In genomic region chr9:95055337-95055850, GRCh38 we compare ENCODE assay signal across 10 cellular contexts.
A peak's percentile ranks its signal among the peaks of the same experiment; 100 is the strongest.
DNase-seq lines count a peak whose midpoint lies in the region; ATAC-seq and TF ChIP-seq lines count a peak whose summit lies in the region.
"Had no signal": no experiment of that assay in that cellular context is flagged by ENCODE, and none has a peak within 500 bp of the region (broad histone marks: within the 10 kb centered on the region; RNA-seq: fewer than 3 reads in every experiment).

No MANE protein-coding gene starts in this region.

- H3K9me3 Mint-ChIP-seq in stimulated activated effector memory CD8-positive, alpha-beta T cell treated with anti-CD3 and anti-CD28 coated beads, Interleukin-12 subunit alpha, Interleukin-12 subunit beta, amount 100 ng/mL, for 72 hours, result no peaks in the 10 kb centered on the region
- H3K9me3 Mint-ChIP-seq: activated naive CD4-positive, alpha-beta T cell treated with anti-CD3 and anti-CD28 coated beads for 36 hours; naive thymus-derived CD8-positive, alpha-beta T cell had no signal

- H3K4me1 ChIP-seq in heart left ventricle (peaks cover 7 to 98% (median 78%) of the 10 kb centered on the region in 12 donors), osteoblast (ENCODE audit: insufficient read depth, low read length) (peaks cover 71% of the 10 kb centered on the region)

- no peak for TF ChIP-seq POLR2A in heart left ventricle (IDR thresholded peaks at IDR 0.05)

- H3K4me1 Mint-ChIP-seq in stimulated activated effector memory CD8-positive, alpha-beta T cell treated with anti-CD3 and anti-CD28 coated beads, Interleukin-12 subunit alpha, Interleukin-12 subunit beta, amount 100 ng/mL, for 72 hours, result no peaks in the 10 kb centered on the region
- H3K4me1 Mint-ChIP-seq: naive thymus-derived CD8-positive, alpha-beta T cell had no signal

- H3K27me3 ChIP-seq in heart left ventricle (no peaks in the 10 kb centered on the region), osteoblast (ENCODE audit: insufficient read depth, low read length) (no peaks in the 10 kb centered on the region)

- 8 to 25% (median 15%) methylated on average over 5 of the region's 5 CpGs for WGBS in heart left ventricle, 4 donors

- H3K4me3 ChIP-seq in heart left ventricle (peak overlapping the region in 9 of 12 donors; percentile 23 to 50 (median 32)), osteoblast (ENCODE audit: insufficient read depth, low read length) (peak overlapping the region; percentile 46)

- H4K20me1 ChIP-seq in osteoblast (ENCODE audit: insufficient read depth, low read length), result peaks cover 58% of the 10 kb centered on the region

- TF ChIP-seq CTCF in heart left ventricle (IDR thresholded peaks at IDR 0.05) (no peak), osteoblast (IDR thresholded peaks at IDR 0.05; ENCODE audit: extremely low read depth, low read depth, low read length) (no peak)

- H3K4me3 Mint-ChIP-seq in stimulated activated effector memory CD8-positive, alpha-beta T cell treated with anti-CD3 and anti-CD28 coated beads, Interleukin-12 subunit alpha, Interleukin-12 subunit beta, amount 100 ng/mL, for 72 hours, result no peak overlapping the region
- H3K4me3 Mint-ChIP-seq: activated naive CD4-positive, alpha-beta T cell treated with anti-CD3 and anti-CD28 coated beads for 36 hours; naive thymus-derived CD8-positive, alpha-beta T cell had no signal

- H3K79me2 ChIP-seq in osteoblast (ENCODE audit: insufficient read depth, low read length), result peaks cover 98% of the 10 kb centered on the region

- intact Hi-C loops in heart left ventricle (cut with DNase I) (no loop called here), cardiac septum (cut with DNase I) (loop anchor here (5.0 kb wide), 1 partner anchor 33 kb away; no protein-coding TSS in a partner anchor)

- peaks cover 6% of the 10 kb centered on the region for H3K36me3 Mint-ChIP-seq in stimulated activated effector memory CD8-positive, alpha-beta T cell treated with anti-CD3 and anti-CD28 coated beads, Interleukin-12 subunit alpha, Interleukin-12 subunit beta, amount 100 ng/mL, for 72 hours

- no peak for ATAC-seq in heart left ventricle
- ATAC-seq in stimulated activated effector memory CD8-positive, alpha-beta T cell treated with anti-CD3 and anti-CD28 coated beads, Interleukin-12 subunit alpha, Interleukin-12 subunit beta, amount 100 ng/mL, for 72 hours, result no peak
- ATAC-seq: naive thymus-derived CD8-positive, alpha-beta T cell had no signal

- H3K27ac ChIP-seq in heart left ventricle (peak overlapping the region; percentile 43 to 86 (median 75)), osteoblast (ENCODE audit: low read depth, low read length) (peak overlapping the region; percentile 94)

- no peak overlapping the region for H3K27ac Mint-ChIP-seq in stimulated activated effector memory CD8-positive, alpha-beta T cell treated with anti-CD3 and anti-CD28 coated beads, Interleukin-12 subunit alpha, Interleukin-12 subunit beta, amount 100 ng/mL, for 72 hours
- H3K27ac Mint-ChIP-seq: activated naive CD4-positive, alpha-beta T cell treated with anti-CD3 and anti-CD28 coated beads for 36 hours; naive thymus-derived CD8-positive, alpha-beta T cell had no signal

- no peak overlapping the region for H2AFZ ChIP-seq in osteoblast (ENCODE audit: low read length)

- peak overlapping the region; percentile 77 for H3K4me2 ChIP-seq in osteoblast (ENCODE audit: insufficient read depth, low read length)

- no peak for DNase-seq in heart left ventricle
- DNase-seq in cardiac septum (ENCODE audit: low spot score), result no peak
- peak; percentile 35 for DNase-seq in fibroblast of peridontal ligament (ENCODE audit: extremely low read depth)
- DNase-seq in osteoblast (ENCODE audit: insufficient read length, low spot score, missing footprints), result no peak
- DNase-seq in NCI-H748 (lab: John Stamatoyannopoulos, UW; ENCODE audit: unreplicated experiment), result no peak
- no peak for DNase-seq in stimulated activated effector memory CD8-positive, alpha-beta T cell treated with anti-CD3 and anti-CD28 coated beads, Interleukin-12 subunit alpha, Interleukin-12 subunit beta, amount 100 ng/mL, for 72 hours (ENCODE audit: low spot score in 2 of 2)
- DNase-seq in activated T-cell treated with anti-CD3 and anti-CD28 coated beads, Interleukin-2, amount 50 U/mL, for 1 hour, result no peak
- no peak for DNase-seq in DMS53 treated with DMSO at 0.1 percent for 48 hours (lab: John Stamatoyannopoulos, UW; ENCODE audit: unreplicated experiment)
- DNase-seq: activated naive CD4-positive, alpha-beta T cell treated with anti-CD3 and anti-CD28 coated beads for 36 hours; naive thymus-derived CD8-positive, alpha-beta T cell had no signal

- no peaks in the 10 kb centered on the region for H3K9me3 ChIP-seq in heart left ventricle
- H3K9me3 ChIP-seq in osteoblast (ENCODE audit: low read depth, low read length), result no peaks in the 10 kb centered on the region

- H3K36me3 ChIP-seq in heart left ventricle, result peaks cover 0 to 22% (median under 1%) of the 10 kb centered on the region in 9 donors
- H3K36me3 ChIP-seq in osteoblast (ENCODE audit: insufficient read depth, low read length), result peaks cover 25% of the 10 kb centered on the region
